ENCODE assay signal across 28 cellular contexts in the genomic region with DNA sequence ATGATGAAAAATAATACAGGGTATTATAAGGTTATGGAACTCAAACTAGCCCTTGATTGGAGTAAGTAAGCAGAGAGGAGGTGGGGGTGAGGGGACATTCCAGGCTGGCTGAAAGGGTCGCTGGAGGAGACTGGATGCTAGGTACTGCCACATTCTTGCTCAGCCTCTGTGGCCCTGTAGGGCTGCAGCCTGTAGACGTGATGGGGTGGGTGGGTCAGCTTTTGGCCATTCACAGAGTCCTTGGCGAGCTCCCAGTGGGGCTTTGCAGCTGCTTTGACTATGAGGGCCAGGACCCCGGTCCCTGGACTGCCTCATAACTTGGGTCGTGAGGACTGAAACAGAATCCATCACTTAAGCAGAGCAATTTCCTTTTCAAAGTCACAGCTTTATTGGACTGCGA. TPM values are rescaled to one million over a fixed set of nuclear protein-coding genes. Genes with fewer than 3 reads are reported as not detected.
"Had no signal": no experiment of that assay in that cellular context is flagged by ENCODE, and none has a peak within 500 bp of the region (broad histone marks: within the 10 kb centered on the region; RNA-seq: fewer than 3 reads in every experiment).

No MANE protein-coding gene starts in this region.

- H3K4me3 Mint-ChIP-seq: activated naive CD4-positive, alpha-beta T cell treated with anti-CD3 and anti-CD28 coated beads for 36 hours; activated naive CD8-positive, alpha-beta T cell treated with anti-CD3 and anti-CD28 coated beads for 36 hours; natural killer cell treated with Interleukin-12 subunit alpha and Interleukin-12 subunit beta and Interleukin-15 and Interleukin-18, amount 100 ng/mL, for 72 hours had no signal

- ATAC-seq: body of pancreas; gastrocnemius medialis; left lobe of liver; lower lobe of right lung; mucosa of descending colon; natural killer cell treated with Interleukin-12 subunit alpha and Interleukin-12 subunit beta and Interleukin-15 and Interleukin-18, amount 100 ng/mL, for 72 hours; pancreas; psoas muscle had no signal

- H3K36me3 Mint-ChIP-seq: activated naive CD8-positive, alpha-beta T cell treated with anti-CD3 and anti-CD28 coated beads for 36 hours; natural killer cell treated with Interleukin-12 subunit alpha and Interleukin-12 subunit beta and Interleukin-15 and Interleukin-18, amount 100 ng/mL, for 72 hours had no signal

- H3K27ac Mint-ChIP-seq: activated naive CD4-positive, alpha-beta T cell treated with anti-CD3 and anti-CD28 coated beads for 36 hours; activated naive CD8-positive, alpha-beta T cell treated with anti-CD3 and anti-CD28 coated beads for 36 hours; natural killer cell treated with Interleukin-12 subunit alpha and Interleukin-12 subunit beta and Interleukin-15 and Interleukin-18, amount 100 ng/mL, for 72 hours had no signal

- FAIRE-seq: pancreas, urothelium cell line had no signal

- H3K9me3 Mint-ChIP-seq: activated naive CD4-positive, alpha-beta T cell treated with anti-CD3 and anti-CD28 coated beads for 36 hours; activated naive CD8-positive, alpha-beta T cell treated with anti-CD3 and anti-CD28 coated beads for 36 hours; natural killer cell treated with Interleukin-12 subunit alpha and Interleukin-12 subunit beta and Interleukin-15 and Interleukin-18, amount 100 ng/mL, for 72 hours had no signal

- H3K9me3 ChIP-seq: adrenal gland, body of pancreas, colonic mucosa, gastrocnemius medialis, lower lobe of right lung, mucosa of descending colon, pancreas, psoas muscle, tibial nerve had no signal

- H3K27ac ChIP-seq: adrenal gland, body of pancreas, colonic mucosa, gastrocnemius medialis, lower lobe of right lung, pancreas, psoas muscle, tibial nerve had no signal

- H3K36me3 ChIP-seq: adrenal gland, colonic mucosa, gastrocnemius medialis, lower lobe of right lung, pancreas, tibial nerve had no signal

- DNase-seq: activated CD4-positive, alpha-beta T cell treated with anti-CD3 and anti-CD28 coated beads for 48 hours; activated CD4-positive, alpha-beta T cell treated with anti-CD3 and anti-CD28 coated beads, Interleukin-2, amount 50 U/mL, for 48 hours; activated CD8-positive, alpha-beta memory T cell treated with anti-CD3 and anti-CD28 coated beads for 24 hours; activated effector memory CD4-positive, alpha-beta T cell treated with anti-CD3 and anti-CD28 coated beads, Interleukin-2, amount 50 U/mL, for 16 hours; activated naive CD4-positive, alpha-beta T cell treated with anti-CD3 and anti-CD28 coated beads for 36 hours; activated naive CD8-positive, alpha-beta T cell treated with anti-CD3 and anti-CD28 coated beads for 36 hours; adrenal gland; aorta; body of pancreas; colonic mucosa; effector memory CD4-positive, alpha-beta T cell; erythroblast; gastrocnemius medialis; glutamatergic neuron; lower lobe of right lung; mucosa of descending colon; pancreas; psoas muscle; stimulated activated CD4-positive, alpha-beta T cell treated with anti-CD3 and anti-CD28 coated beads, Interleukin-15, amount 100 ng/mL, for 24 hours; stimulated activated CD4-positive, alpha-beta T cell treated with anti-CD3 and anti-CD28 coated beads, Interleukin-2, amount 100 ng/mL, for 24 hours; stimulated activated naive CD4-positive, alpha-beta T cell treated with Interleukin-2 at 50 U/mL for 16 hours; T-helper 1 cell had no signal

- H3K4me2 ChIP-seq: smooth muscle cell had no signal

- H3K4me1 ChIP-seq: colonic mucosa, pancreas had no signal

- H3K4me3 ChIP-seq: adrenal gland, body of pancreas, colonic mucosa, gastrocnemius medialis, lower lobe of right lung, mucosa of descending colon, pancreas, psoas muscle, smooth muscle cell, tibial nerve had no signal

RNA-seq across cellular contexts. Expression of a gene that starts 4.2 kb away (rescaled TPM):
- total RNA-seq: activated naive CD4-positive, alpha-beta T cell treated with anti-CD3 and anti-CD28 coated beads for 36 hours; activated naive CD8-positive, alpha-beta T cell treated with anti-CD3 and anti-CD28 coated beads for 36 hours; body of pancreas; dermis microvascular lymphatic vessel endothelial cell; lower lobe of right lung; natural killer cell treated with Interleukin-12 subunit alpha and Interleukin-12 subunit beta and Interleukin-15 and Interleukin-18, amount 100 ng/mL, for 72 hours; tibial nerve had no signal
- polyA plus RNA-seq: aorta had no signal
